Comparison of ENCODE assay signal across 17 cellular contexts in genomic region chr1:159920202-159920601, GRCh38. TPM values are rescaled to one million over a fixed set of nuclear protein-coding genes. Genes with fewer than 3 reads are reported as not detected.
DNase-seq lines count a peak whose midpoint lies in the region; ATAC-seq and TF ChIP-seq lines count a peak whose summit lies in the region.
"Had no signal": no experiment of that assay in that cellular context is flagged by ENCODE, and none has a peak within 500 bp of the region (broad histone marks: within the 10 kb centered on the region; RNA-seq: fewer than 3 reads in every experiment).

No MANE protein-coding gene starts in this region.

- TF ChIP-seq CTCF in CD4-positive, alpha-beta T cell (IDR thresholded peaks at IDR 0.05): no peak
- TF ChIP-seq CTCF in foreskin fibroblast (IDR thresholded peaks at IDR 0.05; ENCODE audit: low read depth, low read length) (no peak), testis (IDR thresholded peaks at IDR 0.05) (no peak), GM23338 (conservative IDR thresholded peaks at IDR 0.05; ENCODE audit: low read depth in 2 of 2) (no peak)

- H3F3A ChIP-seq in GM23338 (replicated peaks; ENCODE audit: low read depth): no peaks in the 10 kb centered on the region

- POLR2A ChIA-PET in CD4-positive, alpha-beta T cell (lab: Charles Lee): no interaction called here
- POLR2A ChIA-PET in naive thymus-derived CD4-positive, alpha-beta T cell (lab: Charles Lee): no interaction called here

- H3K9me2 ChIP-seq in GM23338 (ENCODE audit: insufficient read depth): no peaks in the 10 kb centered on the region

- CTCF ChIA-PET in CD4-positive, alpha-beta T cell (lab: Charles Lee): no interaction called here
- CTCF ChIA-PET in naive thymus-derived CD4-positive, alpha-beta T cell (lab: Charles Lee): no interaction called here

- peak overlapping the region; percentile 94 for H3K27ac Mint-ChIP-seq in CD4-positive, alpha-beta T cell
- peak overlapping the region; percentile 98 to 100 for H3K27ac Mint-ChIP-seq in activated naive CD4-positive, alpha-beta T cell treated with anti-CD3 and anti-CD28 coated beads, Interleukin-2, amount 50 U/mL, for 72 hours
- peak overlapping the region; percentile 42 to 100 (median 98) for H3K27ac Mint-ChIP-seq in naive thymus-derived CD4-positive, alpha-beta T cell
- no peak overlapping the region for H3K27ac Mint-ChIP-seq in GM23338

- no peak for ATAC-seq in CD4-positive, alpha-beta T cell (ENCODE audit: poor library complexity)
- no peak for ATAC-seq in activated naive CD4-positive, alpha-beta T cell treated with anti-CD3 and anti-CD28 coated beads, Interleukin-2, amount 50 U/mL, for 72 hours
- no peak for ATAC-seq in naive thymus-derived CD4-positive, alpha-beta T cell
- ATAC-seq in GM23338: no peak

- no peaks in the 10 kb centered on the region for H3K9me3 Mint-ChIP-seq in CD4-positive, alpha-beta T cell
- H3K9me3 Mint-ChIP-seq in activated naive CD4-positive, alpha-beta T cell treated with anti-CD3 and anti-CD28 coated beads, Interleukin-2, amount 50 U/mL, for 72 hours: no peaks in the 10 kb centered on the region
- H3K9me3 Mint-ChIP-seq in naive thymus-derived CD4-positive, alpha-beta T cell: peaks cover 0 to 10% (median 0%) of the 10 kb centered on the region in 11 donors
- no peaks in the 10 kb centered on the region for H3K9me3 Mint-ChIP-seq in GM23338

- no peak overlapping the region for H3K9ac ChIP-seq in BLaER1

- DNase-seq in CD4-positive, alpha-beta T cell: no peak
- DNase-seq in activated naive CD4-positive, alpha-beta T cell treated with anti-CD3 and anti-CD28 coated beads, Interleukin-2, amount 50 U/mL, for 72 hours (ENCODE audit: low spot score in 2 of 2): no peak
- DNase-seq in naive thymus-derived CD4-positive, alpha-beta T cell: no peak
- DNase-seq in foreskin fibroblast (no peak), testis (no peak), GM23338 (ENCODE audit: low spot score) (no peak)
- DNase-seq: brain microvascular endothelial cell; effector CD8-positive, alpha-beta T cell; foreskin melanocyte; NCI-H2081; NCI-H526 treated with DMSO at 0.1 percent for 48 hours; stimulated activated CD4-positive, alpha-beta T cell treated with anti-CD3 and anti-CD28 coated beads, Interleukin-15, amount 100 ng/mL, for 24 hours; thyroid gland had no signal

- TF ChIP-seq POLR2A in testis (IDR thresholded peaks at IDR 0.05): no peak

- peaks cover 54% of the 10 kb centered on the region for H3K4me1 Mint-ChIP-seq in CD4-positive, alpha-beta T cell (ENCODE audit: low read depth)
- peaks cover 43 to 65% (median 54%) of the 10 kb centered on the region in 7 donors for H3K4me1 Mint-ChIP-seq in naive thymus-derived CD4-positive, alpha-beta T cell
- peaks cover 41% of the 10 kb centered on the region for H3K4me1 Mint-ChIP-seq in GM23338

- H3K4me1 ChIP-seq in BLaER1 (peaks cover 81% of the 10 kb centered on the region), testis (peaks cover 21% of the 10 kb centered on the region), GM23338 (ENCODE audit: insufficient read depth) (peaks cover 24% of the 10 kb centered on the region)
- peaks cover 21 to 27% of the 10 kb centered on the region in 2 donors for H3K4me1 ChIP-seq in naive thymus-derived CD4-positive, alpha-beta T cell (ENCODE audit: control insufficient read depth in 2 of 2, insufficient read depth in 2 of 2, low read length in 2 of 2)

- no peak overlapping the region for H3K4me3 ChIP-seq in BLaER1
- no peak overlapping the region for H3K4me3 ChIP-seq in naive thymus-derived CD4-positive, alpha-beta T cell (ENCODE audit: low read length)
- no peak overlapping the region for H3K4me3 ChIP-seq in foreskin fibroblast (ENCODE audit: low read depth in 1 of 2, low read length in 2 of 2)
- no peak overlapping the region for H3K4me3 ChIP-seq in testis
- no peak overlapping the region for H3K4me3 ChIP-seq in GM23338
- H3K4me3 ChIP-seq: Peyer's patch, thyroid gland had no signal

- H3K36me3 Mint-ChIP-seq in CD4-positive, alpha-beta T cell (ENCODE audit: low read depth): peaks cover 86% of the 10 kb centered on the region
- peaks cover 31 to 61% of the 10 kb centered on the region in 2 donors for H3K36me3 Mint-ChIP-seq in activated naive CD4-positive, alpha-beta T cell treated with anti-CD3 and anti-CD28 coated beads, Interleukin-2, amount 50 U/mL, for 72 hours
- peaks cover 7 to 51% (median 10%) of the 10 kb centered on the region in 5 donors for H3K36me3 Mint-ChIP-seq in naive thymus-derived CD4-positive, alpha-beta T cell
- peaks cover 11% of the 10 kb centered on the region for H3K36me3 Mint-ChIP-seq in GM23338 (ENCODE audit: low read depth)

- H3K4me3 Mint-ChIP-seq in CD4-positive, alpha-beta T cell: no peak overlapping the region
- no peak overlapping the region for H3K4me3 Mint-ChIP-seq in naive thymus-derived CD4-positive, alpha-beta T cell
- no peak overlapping the region for H3K4me3 Mint-ChIP-seq in GM23338

- intact Hi-C loops in CD4-positive, alpha-beta T cell (cut with DNase I, micrococcal nuclease): loop anchor here (10.0 kb wide), 2 partner anchors 65 to 365 kb away; partner anchors contain the start of gene PEX19 (in 1 of the 2)
- intact Hi-C loops in naive thymus-derived CD4-positive, alpha-beta T cell (cut with micrococcal nuclease): loop anchor here (5.0 to 10.0 kb wide), 8 partner anchors 342 to 1845 kb away; partner anchors contain the start of genes ATF6 (in 1 of the 2), COPA (in 1 of the 2), DCAF8 (in 1 of the 2) and FCGR3A (in 1 of the 2)
- intact Hi-C loops in testis (cut with DNase I; ENCODE audit: low total_unique reads): no loop called here

- H3K27me3 ChIP-seq in BLaER1 (no peaks in the 10 kb centered on the region), testis (no peaks in the 10 kb centered on the region), GM23338 (ENCODE audit: insufficient read depth) (peaks cover 18% of the 10 kb centered on the region)
- no peaks in the 10 kb centered on the region for H3K27me3 ChIP-seq in CD4-positive, alpha-beta T cell (ENCODE audit: control insufficient read depth, insufficient read depth, low read length)
- no peaks in the 10 kb centered on the region for H3K27me3 ChIP-seq in naive thymus-derived CD4-positive, alpha-beta T cell (ENCODE audit: control insufficient read depth in 2 of 2, insufficient read depth in 2 of 2, low read length in 2 of 2)
- H3K27me3 ChIP-seq: brain microvascular endothelial cell, Peyer's patch, thyroid gland had no signal

- no peak overlapping the region for H2AFZ ChIP-seq in GM23338

- H3K4me2 ChIP-seq in BLaER1 (0 out of 2 replicates have a peak overlapping the region, but pooled peaks have one; percentile 14), GM23338 (no peak overlapping the region)

- H3K79me2 ChIP-seq in GM23338 (replicated peaks; ENCODE audit: insufficient read depth): no peaks in the 10 kb centered on the region; the same call in 1 of the 2 replicates

- H3K9me3 ChIP-seq in BLaER1 (no peaks in the 10 kb centered on the region), testis (no peaks in the 10 kb centered on the region)
- H3K9me3 ChIP-seq in CD4-positive, alpha-beta T cell (ENCODE audit: control insufficient read depth, low read length): no peaks in the 10 kb centered on the region
- H3K9me3 ChIP-seq in naive thymus-derived CD4-positive, alpha-beta T cell (ENCODE audit: control insufficient read depth in 2 of 3, low read length in 3 of 3): no peaks in the 10 kb centered on the region
- H3K9me3 ChIP-seq: Peyer's patch, thyroid gland had no signal

- H3K27me3 Mint-ChIP-seq in CD4-positive, alpha-beta T cell: no peaks in the 10 kb centered on the region
- H3K27me3 Mint-ChIP-seq in naive thymus-derived CD4-positive, alpha-beta T cell: peaks cover 0 to 6% (median 0%) of the 10 kb centered on the region in 5 donors
- H3K27me3 Mint-ChIP-seq in GM23338 (ENCODE audit: insufficient read depth, low read depth, poor library complexity): peaks cover 20% of the 10 kb centered on the region

- 95 to 100% methylated on average over 3 to 10 of the region's 10 CpGs for WGBS in testis, 2 donors

- peak overlapping the region; percentile 49 for H3K27ac ChIP-seq in BLaER1
- peak overlapping the region; percentile 99 for H3K27ac ChIP-seq in CD4-positive, alpha-beta T cell (ENCODE audit: low read depth, low read length)
- peak overlapping the region; percentile 95 for H3K27ac ChIP-seq in naive thymus-derived CD4-positive, alpha-beta T cell (ENCODE audit: low read depth, low read length)
- H3K27ac ChIP-seq in testis: no peak overlapping the region
- no peak overlapping the region for H3K27ac ChIP-seq in GM23338 (ENCODE audit: low read depth)
- H3K27ac ChIP-seq: brain microvascular endothelial cell had no signal

- peaks cover 71% of the 10 kb centered on the region for H3K36me3 ChIP-seq in BLaER1
- H3K36me3 ChIP-seq in naive thymus-derived CD4-positive, alpha-beta T cell (ENCODE audit: control insufficient read depth in 2 of 3, insufficient read depth in 3 of 3, low read length in 3 of 3): peaks cover 4 to 58% (median 5%) of the 10 kb centered on the region in 3 experiments
- H3K36me3 ChIP-seq in testis (ENCODE audit: low read depth, missing control alignments): no peaks in the 10 kb centered on the region
- H3K36me3 ChIP-seq in GM23338 (ENCODE audit: insufficient read depth): no peaks in the 10 kb centered on the region

- H4K20me1 ChIP-seq in BLaER1: peaks cover 71% of the 10 kb centered on the region
- no peaks in the 10 kb centered on the region for H4K20me1 ChIP-seq in GM23338 (replicated peaks; ENCODE audit: insufficient read depth)

RNA-seq across cellular contexts. Expression of gene TAGLN2, which starts 5.1 kb away (rescaled TPM):
- 100 to 1,000 TPM; 301 to 311 TPM for total RNA-seq in CD4-positive, alpha-beta T cell
- total RNA-seq in activated naive CD4-positive, alpha-beta T cell treated with anti-CD3 and anti-CD28 coated beads, Interleukin-2, amount 50 U/mL, for 72 hours: 100 to 1,000 TPM; 391 to 559 TPM
- total RNA-seq in naive thymus-derived CD4-positive, alpha-beta T cell: 100 to 1,000 TPM; 116 to 450 (median 284) TPM
- polyA plus RNA-seq in naive thymus-derived CD4-positive, alpha-beta T cell: 100 to 1,000 TPM; 449 to 662 TPM
- total RNA-seq in testis: 100 to 1,000 TPM; 204 to 389 TPM
- 305 TPM for polyA plus RNA-seq in testis (ENCODE audit: insufficient read depth, low read depth, low replicate concordance)
- total RNA-seq in GM23338 (2014; rRNA removed; shearing (Covaris generic)): 55.4 and 60.1 TPM in 2 replicates
- 53.7 and 58.2 TPM in 2 replicates for polyA plus RNA-seq in GM23338 (2016; fragmentation: Nextera tagmentation; extraction: Ambion mirVana)

RNA-seq across cellular contexts. Expression of gene CFAP45, which starts 20.2 kb away (rescaled TPM):
- 1 to 10 TPM; 8.4 to 9.0 TPM for total RNA-seq in CD4-positive, alpha-beta T cell
- 1 to 10 TPM; 1.2 to 2.8 TPM for total RNA-seq in activated naive CD4-positive, alpha-beta T cell treated with anti-CD3 and anti-CD28 coated beads, Interleukin-2, amount 50 U/mL, for 72 hours
- total RNA-seq in naive thymus-derived CD4-positive, alpha-beta T cell: 1 to 10 TPM in 2 of 5 experiments, under 1 TPM in 3; 0.53 to 2.8 (median 0.92) TPM
- under 1 TPM; 0.17 to 0.57 TPM for polyA plus RNA-seq in naive thymus-derived CD4-positive, alpha-beta T cell
- total RNA-seq in testis: 10 to 100 TPM; 13.0 to 30.4 TPM
- 59.6 TPM for polyA plus RNA-seq in testis (ENCODE audit: insufficient read depth, low read depth, low replicate concordance)
- total RNA-seq in GM23338 (2014; rRNA removed; shearing (Covaris generic)): not detected in 2 replicates
- polyA plus RNA-seq in GM23338 (2016; fragmentation: Nextera tagmentation; extraction: Ambion mirVana): 0.19 and 0.36 TPM in 2 replicates
- total RNA-seq: G401 had no signal

RNA-seq across cellular contexts. Expression of gene IGSF9, which starts 25.2 kb away (rescaled TPM):
- not detected for total RNA-seq in CD4-positive, alpha-beta T cell
- total RNA-seq in activated naive CD4-positive, alpha-beta T cell treated with anti-CD3 and anti-CD28 coated beads, Interleukin-2, amount 50 U/mL, for 72 hours: not detected
- under 1 TPM in 1 of 5 experiments, not detected in 4; 0.12 TPM for total RNA-seq in naive thymus-derived CD4-positive, alpha-beta T cell
- under 1 TPM in 1 of 2 donors, not detected in 1; 0.12 TPM for polyA plus RNA-seq in naive thymus-derived CD4-positive, alpha-beta T cell
- total RNA-seq in testis: 10 to 100 TPM in 1 of 2 donors, 1 to 10 TPM in 1; 4.8 to 10.2 TPM
- polyA plus RNA-seq in testis (ENCODE audit: insufficient read depth, low read depth, low replicate concordance): 7.9 TPM
- total RNA-seq in GM23338 (2014; rRNA removed; shearing (Covaris generic)): 23.5 and 27.6 TPM in 2 replicates
- 9.3 and 10.3 TPM in 2 replicates for polyA plus RNA-seq in GM23338 (2016; fragmentation: Nextera tagmentation; extraction: Ambion mirVana)
- total RNA-seq: G401 had no signal

RNA-seq across cellular contexts. Expression of gene SLAMF9, which starts 33.8 kb away (rescaled TPM):
- total RNA-seq in CD4-positive, alpha-beta T cell: not detected
- not detected for total RNA-seq in activated naive CD4-positive, alpha-beta T cell treated with anti-CD3 and anti-CD28 coated beads, Interleukin-2, amount 50 U/mL, for 72 hours
- not detected for total RNA-seq in naive thymus-derived CD4-positive, alpha-beta T cell
- not detected for polyA plus RNA-seq in naive thymus-derived CD4-positive, alpha-beta T cell
- total RNA-seq in testis: 1 to 10 TPM in 1 of 2 donors, not detected in 1; 2.0 TPM
- polyA plus RNA-seq in testis (ENCODE audit: insufficient read depth, low read depth, low replicate concordance): 0.74 TPM
- not detected in 2 replicates for total RNA-seq in GM23338 (2014; rRNA removed; shearing (Covaris generic))
- not detected in 2 replicates for polyA plus RNA-seq in GM23338 (2016; fragmentation: Nextera tagmentation; extraction: Ambion mirVana)
- total RNA-seq: G401, MCF 10A, Peyer's patch, thyroid gland had no signal

RNA-seq across cellular contexts. Expression of gene VSIG8, which starts 57.7 kb away (rescaled TPM):
- total RNA-seq in CD4-positive, alpha-beta T cell: not detected
- total RNA-seq in activated naive CD4-positive, alpha-beta T cell treated with anti-CD3 and anti-CD28 coated beads, Interleukin-2, amount 50 U/mL, for 72 hours: under 1 TPM in 1 of 2 donors, not detected in 1; 0.18 TPM
- total RNA-seq in naive thymus-derived CD4-positive, alpha-beta T cell: not detected
- not detected for polyA plus RNA-seq in naive thymus-derived CD4-positive, alpha-beta T cell
- under 1 TPM; 0.43 to 0.55 TPM for total RNA-seq in testis
- polyA plus RNA-seq in testis (ENCODE audit: insufficient read depth, low read depth, low replicate concordance) (not detected), GM23338 (2016; fragmentation: Nextera tagmentation; extraction: Ambion mirVana) (not detected in 2 replicates)
- total RNA-seq in GM23338 (2014; rRNA removed; shearing (Covaris generic)): not detected in 2 replicates
- total RNA-seq: G401, MCF 10A had no signal

Comparison
In these comparisons a context has a peak if more than half of its experiments do, and no peak if none do; other contexts are left out.
1. H3K27ac ChIP-seq: peak in BLaER1 (single experiment), CD4-positive, alpha-beta T cell (single experiment) and naive thymus-derived CD4-positive, alpha-beta T cell (single experiment); none in testis (0 of 2) and GM23338 (single experiment).
2. RNA of gene IGSF9, which starts 25.2 kb away (total RNA-seq): 23.5 to 27.6 TPM in GM23338 and 4.8 to 10.2 TPM in testis; not detected in activated naive CD4-positive, alpha-beta T cell treated with anti-CD3 and anti-CD28 coated beads, Interleukin-2, amount 50 U/mL, for 72 hours, not detected in CD4-positive, alpha-beta T cell and 0.12 TPM in naive thymus-derived CD4-positive, alpha-beta T cell; every median in the first group is over 4 times any median in the second.